31 cellular contexts compared by ENCODE assay signal in the genomic region with DNA sequence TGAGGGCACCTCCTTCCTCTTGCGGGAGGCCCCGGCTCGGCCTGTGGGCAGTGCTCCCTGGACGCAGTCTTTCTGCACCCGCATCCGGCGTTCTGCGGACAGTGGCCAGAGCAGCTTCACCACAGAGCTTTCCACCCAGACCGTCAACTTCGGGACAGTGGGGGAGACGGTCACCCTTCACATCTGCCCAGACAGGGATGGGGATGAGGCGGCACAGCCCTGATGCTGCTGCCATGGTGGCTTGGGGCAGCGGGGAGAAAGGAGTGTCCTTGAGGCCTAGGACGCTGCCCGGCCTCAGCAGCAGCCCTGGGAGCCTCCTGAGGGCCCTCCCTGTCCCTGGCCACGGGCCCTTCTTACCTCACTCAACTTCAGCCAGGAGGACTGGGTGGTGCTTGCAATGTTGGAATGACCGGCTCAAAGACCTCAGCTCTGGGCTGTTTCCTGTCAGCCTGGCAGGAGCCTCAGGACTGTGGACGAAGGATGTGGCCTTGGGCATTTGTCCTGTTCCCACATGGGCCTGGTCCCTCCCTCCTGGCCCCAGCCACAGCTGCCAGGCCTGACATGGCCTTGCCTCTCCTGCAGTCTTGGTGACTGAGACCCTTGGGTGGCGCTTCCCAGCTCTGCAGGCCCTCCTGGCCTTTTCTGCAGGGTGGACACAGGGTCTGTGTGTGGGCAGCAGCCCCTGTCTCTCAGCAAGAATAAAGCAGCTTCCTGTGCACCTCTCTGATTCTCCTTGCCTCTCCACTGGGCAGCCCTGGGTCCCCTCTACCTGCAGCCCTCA. TPM values are rescaled to one million over a fixed set of nuclear protein-coding genes. Genes with fewer than 3 reads are reported as not detected.
DNase-seq lines count a peak whose midpoint lies in the region; ATAC-seq, FAIRE-seq and TF ChIP-seq lines count a peak whose summit lies in the region.
"Had no signal": no experiment of that assay in that cellular context is flagged by ENCODE, and none has a peak within 500 bp of the region (broad histone marks: within the 10 kb centered on the region; RNA-seq: fewer than 3 reads in every experiment).

No MANE protein-coding gene starts in this region.

- H3K79me2 ChIP-seq in K562 (ENCODE audit: control insufficient read depth, insufficient read depth, low read length) = no peaks in the 10 kb centered on the region

- H3K27me3 ChIP-seq in K562 (ENCODE audit: control insufficient read depth in 2 of 2, insufficient read depth in 2 of 2, low read length in 2 of 2) = no peaks in the 10 kb centered on the region
- H3K27me3 ChIP-seq in ovary = no peaks in the 10 kb centered on the region
- no peaks in the 10 kb centered on the region for H3K27me3 ChIP-seq in aorta (ENCODE audit: control insufficient read depth in 1 of 2, insufficient read depth in 2 of 2, low read length in 1 of 2)
- H3K27me3 ChIP-seq: tibial nerve had no signal

- ATAC-seq in K562 (0 out of 3 replicates have a peak, but pooled peaks have one; percentile 4), left ventricle myocardium superior (peak; percentile 38), aorta (ENCODE audit: low FRiP score) (no peak)
- ATAC-seq: activated CD8-positive, alpha-beta T cell treated with anti-CD3 and anti-CD28 coated beads, Interleukin-2, amount 10 ng/mL, durations not matched to agents 7 days and 5 days; activated T-helper 17 cell treated with anti-CD3 and anti-CD28 coated beads, Interleukin-2, amount 50 U/mL, for 72 hours; effector memory CD8-positive, alpha-beta T cell; GM12878; naive thymus-derived CD4-positive, alpha-beta T cell had no signal

- POLR2A ChIA-PET in K562 (lab: Yijun Ruan, JAX) = interaction anchor here (0.6 to 1.1 kb wide), 2 partner anchors 9 to 1617 kb away, joined by 3 read pairs; no protein-coding TSS in a partner anchor

- no peak overlapping the region for H3K4me2 ChIP-seq in K562 (ENCODE audit: insufficient read depth, low read length)
- H3K4me2 ChIP-seq: PC-9 had no signal

- H3K4me3 ChIP-seq in K562 (no peak overlapping the region), ovary (no peak overlapping the region), aorta (ENCODE audit: low read length in 2 of 2) (no peak overlapping the region)
- H3K4me3 ChIP-seq: GM12878, PC-9, tibial nerve had no signal

- H3K4me1 ChIP-seq in K562 (replicated peaks in 1 of 2; ENCODE audit: control insufficient read depth in 2 of 2, insufficient read depth in 2 of 2, low read length in 2 of 2) (peaks cover 0 to 63% of the 10 kb centered on the region in 2 experiments; a peak in 3 of 5 replicates), ovary (ENCODE audit: insufficient read depth) (no peaks in the 10 kb centered on the region), aorta (ENCODE audit: control insufficient read depth in 1 of 2, insufficient read depth in 2 of 2, low read length in 2 of 2) (no peaks in the 10 kb centered on the region)
- H3K4me1 ChIP-seq: tibial nerve had no signal

- DNase-seq in K562 (ENCODE audit: extremely low read depth in 1 of 4, low spot score in 3 of 4) = no peak
- DNase-seq in left ventricle myocardium superior = peak; percentile 64
- peak in 3 of 5 donors; percentile 47 to 61 (median 55) for DNase-seq in ovary
- DNase-seq in aorta = peak; percentile 37 to 68
- DNase-seq in stimulated activated CD4-positive, alpha-beta T cell treated with anti-CD3 and anti-CD28 coated beads, Interleukin-12 subunit alpha, Interleukin-12 subunit beta, amount 100 ng/mL, for 4 hours = no peak
- DNase-seq in NCI-H2227 (lab: John Stamatoyannopoulos, UW; ENCODE audit: unreplicated experiment) = no peak
- DNase-seq in stimulated activated CD4-positive, alpha-beta T cell treated with anti-CD3 and anti-CD28 coated beads, Interleukin-15, amount 100 ng/mL, for 24 hours = no peak
- DNase-seq: activated CD8-positive, alpha-beta T cell treated with anti-CD3 and anti-CD28 coated beads, Interleukin-2, amount 10 ng/mL, durations not matched to agents 7 days and 5 days; activated naive CD4-positive, alpha-beta T cell treated with anti-CD3 and anti-CD28 coated beads, Interleukin-2, amount 50 U/mL, for 16 hours; C1 segment of cervical spinal cord; cortex of kidney; DMS153; effector memory CD8-positive, alpha-beta T cell; GOT3; midbrain; naive thymus-derived CD4-positive, alpha-beta T cell; NCI-H1092; NCI-H187 treated with DMSO at 0.1 percent for 48 hours; NCI-H526; nucleus accumbens; PC-9; SHP77 treated with DMSO at 0.1 percent for 48 hours; stimulated activated CD4-positive, alpha-beta T cell treated with anti-CD3 and anti-CD28 coated beads, Interleukin-4, amount 100 ng/mL, for 1 hour had no signal

- no peak overlapping the region for H3K27ac ChIP-seq in K562 (ENCODE audit: extremely low read depth, low read depth, low read length)
- H3K27ac ChIP-seq in ovary = peak overlapping the region in 1 of 2 donors; percentile 63
- no peak overlapping the region for H3K27ac ChIP-seq in aorta (ENCODE audit: low read depth in 1 of 2, low read length in 2 of 2)
- H3K27ac ChIP-seq: PC-9, tibial nerve had no signal

- TF ChIP-seq POLR2A in K562 (conservative IDR thresholded peaks at IDR 0.05) (no peak), ovary (IDR thresholded peaks at IDR 0.05) (no peak)

- H3K36me3 ChIP-seq in K562 (ENCODE audit: control insufficient read depth, insufficient read depth, low read length) (no peaks in the 10 kb centered on the region), ovary (no peaks in the 10 kb centered on the region), aorta (ENCODE audit: control insufficient read depth in 1 of 2, insufficient read depth in 2 of 2, low read length in 1 of 2) (no peaks in the 10 kb centered on the region)
- H3K36me3 ChIP-seq: tibial nerve had no signal

- no peaks in the 10 kb centered on the region for H3K9me1 ChIP-seq in K562 (ENCODE audit: control insufficient read depth, insufficient read depth, low read length)

- TF ChIP-seq EP300 in K562 (IDR thresholded peaks at IDR 0.05; ENCODE audit: low read length) (no peak), ovary (IDR thresholded peaks at IDR 0.05) (no peak)

- WGBS in K562 (ENCODE audit: insufficient coverage, low coverage, missing lambda C conversion rate) = 66% methylated on average over 19 of the region's 19 CpGs
- WGBS in ovary, 3 donors = 63 to 72% (median 63%) methylated on average over 17 to 19 of the region's 19 CpGs
- 83 to 85% methylated on average over 19 of the region's 19 CpGs for WGBS in aorta, 2 donors

- CTCF ChIA-PET in K562 (lab: Yijun Ruan, JAX; ENCODE audit: low intra/inter-chr PET ratio) = no interaction called here

- intact Hi-C loops in K562 (cut with micrococcal nuclease) (no loop called here), left ventricle myocardium superior (cut with micrococcal nuclease) (no loop called here), ovary (cut with DNase I) (no loop called here), aorta (cut with DNase I) (no loop called here)

- no TSS peak for BruUV-seq in K562 (replicated peaks; lab: Mats Ljungman, UMichigan)

- TF ChIP-seq RAD21 in K562 (CRISPR knock-in tag; conservative IDR thresholded peaks at IDR 0.05 in 1 of 2, IDR thresholded peaks at IDR 0.05 in 1 of 2) = no peak

- H3K9me3 ChIP-seq in K562 (replicated peaks; ENCODE audit: control insufficient read depth, insufficient read depth, low read depth, low read length) (no peaks in the 10 kb centered on the region), ovary (no peaks in the 10 kb centered on the region), aorta (ENCODE audit: control insufficient read depth, low read length) (no peaks in the 10 kb centered on the region)
- H3K9me3 ChIP-seq: tibial nerve had no signal

- H3K9ac ChIP-seq in K562 (ENCODE audit: insufficient read depth in 1 of 2, low read depth in 2 of 2, low read length in 2 of 2) = peak overlapping the region in 1 of 2 experiments; percentile 23; a peak in 2 of 4 replicates

- in situ Hi-C loops in K562 (cut with MboI) = no loop called here

- no peak overlapping the region for H2AFZ ChIP-seq in K562 (ENCODE audit: low read depth, low read length)
- H2AFZ ChIP-seq: PC-9 had no signal

- no peak for FAIRE-seq in K562 (lab: Jason Lieb, UNC)
- FAIRE-seq: bronchial epithelial cell, GM12878, GM19239, islet of Langerhans had no signal

- no peaks in the 10 kb centered on the region for H4K20me1 ChIP-seq in K562 (replicated peaks; ENCODE audit: control insufficient read depth, insufficient read depth, low read length)

- TF ChIP-seq CTCF in K562 (IDR thresholded peaks at IDR 0.05 in 2 of 3, conservative IDR thresholded peaks at IDR 0.05 in 1 of 3; ENCODE audit: insufficient read depth in 2 of 3, low read depth in 1 of 3, low read length in 3 of 3) (no peak), ovary (IDR thresholded peaks at IDR 0.05) (no peak)

RNA-seq across cellular contexts. Expression of gene TRIM11, which starts 45.9 kb away (rescaled TPM):
- total RNA-seq in K562 (2011; cell fraction: chromatin; rRNA removed; ENCODE audit: low replicate concordance) = 106 and 219 TPM in 2 replicates
- 114 and 116 TPM in 2 replicates for total RNA-seq in K562 (2011; cell fraction: nucleolus; rRNA removed)
- total RNA-seq in K562 (2011; cell fraction: nucleoplasm; rRNA removed) = 107 and 126 TPM in 2 replicates
- total RNA-seq in K562 (2014; rRNA removed) = 45.1 and 49.1 TPM in 2 replicates
- total RNA-seq in K562 (2014; rRNA removed; fragmentation: Illumina TruSeq; extraction: Trizol) = 14.8 and 18.0 TPM in 2 replicates
- total RNA-seq in K562 (2015; rRNA removed; fragmentation: Illumina TruSeq; extraction: Trizol) = 29.7 and 29.8 TPM in 2 replicates
- total RNA-seq in K562 (2021) = 64.3 and 66.8 TPM in 2 replicates
- polyA plus RNA-seq in K562 (2011; rRNA removed) = 17.5 and 26.5 TPM in 2 replicates
- polyA plus RNA-seq in K562 (2011; cell fraction: cytosol; rRNA removed) = 15.7 and 25.5 TPM in 2 replicates
- 67.6 and 116 TPM in 2 replicates for polyA plus RNA-seq in K562 (2011; cell fraction: nucleus; rRNA removed)
- 33.4 and 43.7 TPM in 2 replicates for polyA plus RNA-seq in K562 (2012)
- 33.7 and 35.0 TPM in 2 replicates for polyA plus RNA-seq in K562 (2014; fragmentation: Illumina TruSeq; extraction: Trizol)
- 1 to 10 TPM; 3.6 to 3.8 TPM for polyA plus RNA-seq in K562 (2014; fragmentation: Nextera tagmentation; extraction: Ambion mirVana)
- 34.4 and 43.0 TPM in 2 replicates for polyA plus RNA-seq in K562 (2014; rRNA removed)
- polyA minus RNA-seq in K562 (2011; rRNA and poly(A)+ RNA removed) = 24.4 and 25.6 TPM in 2 replicates
- polyA minus RNA-seq in K562 (2011; cell fraction: cytosol; rRNA and poly(A)+ RNA removed) = 22.2 and 23.9 TPM in 2 replicates
- 42.0 and 46.8 TPM in 2 replicates for polyA minus RNA-seq in K562 (2011; cell fraction: nucleus; rRNA and poly(A)+ RNA removed)
- total RNA-seq in left ventricle myocardium superior = 7.6 TPM
- 10 to 100 TPM; 15.2 to 24.1 (median 20.0) TPM for total RNA-seq in ovary
- 10 to 100 TPM in 1 of 2 donors, 1 to 10 TPM in 1; 2.4 to 10.3 TPM for polyA plus RNA-seq in ovary
- 10 to 100 TPM; 16.2 to 20.3 TPM for total RNA-seq in aorta
- polyA plus RNA-seq in aorta = 10 to 100 TPM in 1 of 2 donors, 1 to 10 TPM in 1; 5.8 to 12.2 TPM

RNA-seq across cellular contexts. Expression of gene TRIM17, which starts 55.9 kb away (rescaled TPM):
- total RNA-seq in K562 (2011; cell fraction: chromatin; rRNA removed; ENCODE audit: low replicate concordance) = not detected in 2 replicates
- total RNA-seq in K562 (2011; cell fraction: nucleolus; rRNA removed) = 0.26 TPM in 1 of 2 replicates, not detected in the other
- total RNA-seq in K562 (2011; cell fraction: nucleoplasm; rRNA removed) = not detected in 2 replicates
- total RNA-seq in K562 (2014; rRNA removed) (not detected in 2 replicates), K562 (2014; rRNA removed; fragmentation: Illumina TruSeq; extraction: Trizol) (not detected in 2 replicates), K562 (2015; rRNA removed; fragmentation: Illumina TruSeq; extraction: Trizol) (not detected in 2 replicates), K562 (2021) (not detected in 2 replicates), left ventricle myocardium superior (0.50 TPM), ovary (1 to 10 TPM; 1.7 to 10.0 (median 3.1) TPM), aorta (1 to 10 TPM in 1 of 2 donors, under 1 TPM in 1; 0.62 to 2.5 TPM)
- polyA plus RNA-seq in K562 (2011; rRNA removed) (not detected in 2 replicates), K562 (2014; fragmentation: Illumina TruSeq; extraction: Trizol) (not detected in 2 replicates), K562 (2014; fragmentation: Nextera tagmentation; extraction: Ambion mirVana) (not detected), K562 (2014; rRNA removed) (not detected in 2 replicates), ovary (1 to 10 TPM in 1 of 2 donors, under 1 TPM in 1; 0.72 to 1.4 TPM), aorta (not detected)
- polyA plus RNA-seq in K562 (2011; cell fraction: cytosol; rRNA removed) = not detected in 2 replicates
- 0.07 TPM in 1 of 2 replicates, not detected in the other for polyA plus RNA-seq in K562 (2011; cell fraction: nucleus; rRNA removed)
- 0.35 and 0.83 TPM in 2 replicates for polyA plus RNA-seq in K562 (2012)
- not detected in 2 replicates for polyA minus RNA-seq in K562 (2011; rRNA and poly(A)+ RNA removed)
- not detected in 2 replicates for polyA minus RNA-seq in K562 (2011; cell fraction: cytosol; rRNA and poly(A)+ RNA removed)
- polyA minus RNA-seq in K562 (2011; cell fraction: nucleus; rRNA and poly(A)+ RNA removed) = not detected in 2 replicates
- total RNA-seq: GM12878, HT-29, M059J had no signal

Comparison
In these comparisons a context has a peak if more than half of its experiments do, and no peak if none do; other contexts are left out.
1. DNase-seq: peak in left ventricle myocardium superior (single experiment), ovary (3 of 5) and aorta (2 of 2); none in K562 (0 of 4), stimulated activated CD4-positive, alpha-beta T cell treated with anti-CD3 and anti-CD28 coated beads, Interleukin-12 subunit alpha, Interleukin-12 subunit beta, amount 100 ng/mL, for 4 hours (single experiment), NCI-H2227 (single experiment) and stimulated activated CD4-positive, alpha-beta T cell treated with anti-CD3 and anti-CD28 coated beads, Interleukin-15, amount 100 ng/mL, for 24 hours (single experiment).